ENCODE assay signal across 1 cellular context in genomic region chr6:31639449-31639861, GRCh38.
TF ChIP-seq lines count a peak whose summit lies in the region.

No MANE protein-coding gene starts in this region.

TF ChIP-seq in GM23338, 12 proteins besides CTCF, POLR2A, EP300 and RAD21:
- TF ChIP-seq JUNB (IDR thresholded peaks at IDR 0.05; ENCODE audit: unreplicated experiment) = no peak
- TF ChIP-seq ZNF114 (CRISPR knock-in tag; IDR thresholded peaks at IDR 0.05) = no peak
- no peak for TF ChIP-seq REST (IDR thresholded peaks at IDR 0.05; ENCODE audit: unreplicated experiment)
- no peak for TF ChIP-seq CREB1 (CRISPR knock-in tag; IDR thresholded peaks at IDR 0.05; ENCODE audit: low read depth)
- no peak for TF ChIP-seq EZH2phosphoT487 (IDR thresholded peaks at IDR 0.05; ENCODE audit: unreplicated experiment)
- TF ChIP-seq ZNF331 (CRISPR knock-in tag; IDR thresholded peaks at IDR 0.05; ENCODE audit: low read depth) = no peak
- no peak for TF ChIP-seq POLR2AphosphoS5 (IDR thresholded peaks at IDR 0.05; ENCODE audit: low read depth)
- no peak for TF ChIP-seq NANOG (IDR thresholded peaks at IDR 0.05; ENCODE audit: borderline replicate concordance)
- TF ChIP-seq, protein P1, sequence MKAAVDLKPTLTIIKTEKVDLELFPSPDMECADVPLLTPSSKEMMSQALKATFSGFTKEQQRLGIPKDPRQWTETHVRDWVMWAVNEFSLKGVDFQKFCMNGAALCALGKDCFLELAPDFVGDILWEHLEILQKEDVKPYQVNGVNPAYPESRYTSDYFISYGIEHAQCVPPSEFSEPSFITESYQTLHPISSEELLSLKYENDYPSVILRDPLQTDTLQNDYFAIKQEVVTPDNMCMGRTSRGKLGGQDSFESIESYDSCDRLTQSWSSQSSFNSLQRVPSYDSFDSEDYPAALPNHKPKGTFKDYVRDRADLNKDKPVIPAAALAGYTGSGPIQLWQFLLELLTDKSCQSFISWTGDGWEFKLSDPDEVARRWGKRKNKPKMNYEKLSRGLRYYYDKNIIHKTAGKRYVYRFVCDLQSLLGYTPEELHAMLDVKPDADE (IDR thresholded peaks at IDR 0.05) = no peak
